Comparison of ENCODE assay signal across 1 cellular context in the genomic region with DNA sequence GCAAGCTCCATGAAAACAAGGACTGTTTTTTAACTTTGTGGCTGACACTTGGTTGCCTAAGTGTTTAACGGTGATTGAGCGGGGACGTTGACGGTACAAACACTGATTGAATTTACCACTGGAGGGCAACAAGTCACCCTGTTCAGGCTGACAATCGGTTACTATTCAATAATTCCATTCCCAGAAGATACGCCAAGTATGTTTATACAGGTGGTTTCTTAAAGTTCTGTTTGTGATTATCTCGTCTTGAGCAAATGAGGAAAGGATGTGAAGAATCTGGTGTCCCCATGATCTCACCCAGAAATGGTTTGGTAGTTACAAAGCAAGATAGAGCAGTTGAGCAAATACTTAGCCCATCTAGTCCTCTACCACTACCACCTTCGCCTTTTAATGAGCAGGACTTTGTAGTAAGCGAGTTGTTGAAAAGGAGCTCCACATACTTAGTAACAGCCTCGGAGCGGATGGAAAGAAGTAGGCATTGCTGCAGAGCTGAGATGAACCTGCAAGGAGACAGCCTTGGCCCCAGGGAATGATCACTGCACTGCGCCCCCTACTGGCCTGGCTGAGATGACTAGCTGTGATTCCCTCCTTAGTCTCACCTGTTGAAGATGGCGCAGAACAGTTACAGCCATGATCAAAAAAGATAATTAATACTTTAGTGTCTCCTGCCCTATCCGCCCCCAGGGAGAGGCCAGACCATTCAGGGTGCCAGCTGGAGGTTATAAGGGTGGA.
TF ChIP-seq lines count a peak whose summit lies in the region.

No MANE protein-coding gene starts in this region.

TF ChIP-seq in K562, 482 proteins besides CTCF, POLR2A, EP300 and RAD21 (continued from another document and continues in another):
- TF ChIP-seq, protein P1, sequence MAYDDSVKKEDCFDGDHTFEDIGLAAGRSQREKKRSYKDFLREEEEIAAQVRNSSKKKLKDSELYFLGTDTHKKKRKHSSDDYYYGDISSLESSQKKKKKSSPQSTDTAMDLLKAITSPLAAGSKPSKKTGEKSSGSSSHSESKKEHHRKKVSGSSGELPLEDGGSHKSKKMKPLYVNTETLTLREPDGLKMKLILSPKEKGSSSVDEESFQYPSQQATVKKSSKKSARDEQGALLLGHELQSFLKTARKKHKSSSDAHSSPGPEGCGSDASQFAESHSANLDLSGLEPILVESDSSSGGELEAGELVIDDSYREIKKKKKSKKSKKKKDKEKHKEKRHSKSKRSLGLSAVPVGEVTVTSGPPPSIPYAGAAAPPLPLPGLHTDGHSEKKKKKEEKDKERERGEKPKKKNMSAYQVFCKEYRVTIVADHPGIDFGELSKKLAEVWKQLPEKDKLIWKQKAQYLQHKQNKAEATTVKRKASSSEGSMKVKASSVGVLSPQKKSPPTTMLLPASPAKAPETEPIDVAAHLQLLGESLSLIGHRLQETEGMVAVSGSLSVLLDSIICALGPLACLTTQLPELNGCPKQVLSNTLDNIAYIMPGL (CRISPR knock-in tag; IDR thresholded peaks at IDR 0.05) = no peak
- TF ChIP-seq MTA2 (IDR thresholded peaks at IDR 0.05; ENCODE audit: low read depth) = no peak
- no peak for TF ChIP-seq PHB (CRISPR knock-in tag; IDR thresholded peaks at IDR 0.05)
- peak; percentile 54 to 84; a peak in 2 of 4 replicates for TF ChIP-seq RCOR1 (IDR thresholded peaks at IDR 0.05; ENCODE audit: borderline replicate concordance in 1 of 2, low read depth in 2 of 2, low read length in 2 of 2)
- TF ChIP-seq ZNF764 (CRISPR knock-in tag; IDR thresholded peaks at IDR 0.05; ENCODE audit: low read depth) = no peak
- no peak for TF ChIP-seq NFATC3 (IDR thresholded peaks at IDR 0.05)
- no peak for TF ChIP-seq SMAD1 (IDR thresholded peaks at IDR 0.05; ENCODE audit: low read depth, low read length, partially characterized antibody)
- TF ChIP-seq GATAD2B (IDR thresholded peaks at IDR 0.05; ENCODE audit: borderline replicate concordance) = no peak
- TF ChIP-seq, protein P2, sequence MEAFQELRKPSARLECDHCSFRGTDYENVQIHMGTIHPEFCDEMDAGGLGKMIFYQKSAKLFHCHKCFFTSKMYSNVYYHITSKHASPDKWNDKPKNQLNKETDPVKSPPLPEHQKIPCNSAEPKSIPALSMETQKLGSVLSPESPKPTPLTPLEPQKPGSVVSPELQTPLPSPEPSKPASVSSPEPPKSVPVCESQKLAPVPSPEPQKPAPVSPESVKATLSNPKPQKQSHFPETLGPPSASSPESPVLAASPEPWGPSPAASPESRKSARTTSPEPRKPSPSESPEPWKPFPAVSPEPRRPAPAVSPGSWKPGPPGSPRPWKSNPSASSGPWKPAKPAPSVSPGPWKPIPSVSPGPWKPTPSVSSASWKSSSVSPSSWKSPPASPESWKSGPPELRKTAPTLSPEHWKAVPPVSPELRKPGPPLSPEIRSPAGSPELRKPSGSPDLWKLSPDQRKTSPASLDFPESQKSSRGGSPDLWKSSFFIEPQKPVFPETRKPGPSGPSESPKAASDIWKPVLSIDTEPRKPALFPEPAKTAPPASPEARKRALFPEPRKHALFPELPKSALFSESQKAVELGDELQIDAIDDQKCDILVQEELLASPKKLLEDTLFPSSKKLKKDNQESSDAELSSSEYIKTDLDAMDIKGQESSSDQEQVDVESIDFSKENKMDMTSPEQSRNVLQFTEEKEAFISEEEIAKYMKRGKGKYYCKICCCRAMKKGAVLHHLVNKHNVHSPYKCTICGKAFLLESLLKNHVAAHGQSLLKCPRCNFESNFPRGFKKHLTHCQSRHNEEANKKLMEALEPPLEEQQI (IDR thresholded peaks at IDR 0.05) = no peak
- TF ChIP-seq ZNF644 (tag; IDR thresholded peaks at IDR 0.05; ENCODE audit: low read depth) = no peak
- TF ChIP-seq HNRNPL (IDR thresholded peaks at IDR 0.05; ENCODE audit: low read depth, low read length) = no peak
- TF ChIP-seq SAFB (IDR thresholded peaks at IDR 0.05; ENCODE audit: borderline replicate concordance, low read depth, low read length) = no peak
- no peak for TF ChIP-seq TAF1 (IDR thresholded peaks at IDR 0.05; ENCODE audit: control insufficient read depth, extremely low read depth, insufficient read depth, low read length, severe bottlenecking)
- TF ChIP-seq, protein P3, sequence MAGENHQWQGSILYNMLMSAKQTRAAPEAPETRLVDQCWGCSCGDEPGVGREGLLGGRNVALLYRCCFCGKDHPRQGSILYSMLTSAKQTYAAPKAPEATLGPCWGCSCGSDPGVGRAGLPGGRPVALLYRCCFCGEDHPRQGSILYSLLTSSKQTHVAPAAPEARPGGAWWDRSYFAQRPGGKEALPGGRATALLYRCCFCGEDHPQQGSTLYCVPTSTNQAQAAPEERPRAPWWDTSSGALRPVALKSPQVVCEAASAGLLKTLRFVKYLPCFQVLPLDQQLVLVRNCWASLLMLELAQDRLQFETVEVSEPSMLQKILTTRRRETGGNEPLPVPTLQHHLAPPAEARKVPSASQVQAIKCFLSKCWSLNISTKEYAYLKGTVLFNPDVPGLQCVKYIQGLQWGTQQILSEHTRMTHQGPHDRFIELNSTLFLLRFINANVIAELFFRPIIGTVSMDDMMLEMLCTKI (IDR thresholded peaks at IDR 0.05; ENCODE audit: partially characterized antibody) = no peak
- no peak for TF ChIP-seq KLF6 (CRISPR knock-in tag; IDR thresholded peaks at IDR 0.05; ENCODE audit: borderline replicate concordance)
- no peak for TF ChIP-seq SIX5 (IDR thresholded peaks at IDR 0.05; ENCODE audit: borderline replicate concordance in 1 of 2, insufficient read depth in 1 of 2, low read depth in 1 of 2, low read length in 2 of 2)
- 0 out of 2 replicates have a peak, but pooled peaks have one; percentile 45 for TF ChIP-seq HDAC2 (IDR thresholded peaks at IDR 0.05)
- TF ChIP-seq DDX20 (tag; IDR thresholded peaks at IDR 0.05; ENCODE audit: low read depth) = no peak
- no peak for TF ChIP-seq CCNT2 (IDR thresholded peaks at IDR 0.05; ENCODE audit: borderline replicate concordance, extremely low read depth, insufficient read length, low read depth, low read length)
- TF ChIP-seq, protein P4, sequence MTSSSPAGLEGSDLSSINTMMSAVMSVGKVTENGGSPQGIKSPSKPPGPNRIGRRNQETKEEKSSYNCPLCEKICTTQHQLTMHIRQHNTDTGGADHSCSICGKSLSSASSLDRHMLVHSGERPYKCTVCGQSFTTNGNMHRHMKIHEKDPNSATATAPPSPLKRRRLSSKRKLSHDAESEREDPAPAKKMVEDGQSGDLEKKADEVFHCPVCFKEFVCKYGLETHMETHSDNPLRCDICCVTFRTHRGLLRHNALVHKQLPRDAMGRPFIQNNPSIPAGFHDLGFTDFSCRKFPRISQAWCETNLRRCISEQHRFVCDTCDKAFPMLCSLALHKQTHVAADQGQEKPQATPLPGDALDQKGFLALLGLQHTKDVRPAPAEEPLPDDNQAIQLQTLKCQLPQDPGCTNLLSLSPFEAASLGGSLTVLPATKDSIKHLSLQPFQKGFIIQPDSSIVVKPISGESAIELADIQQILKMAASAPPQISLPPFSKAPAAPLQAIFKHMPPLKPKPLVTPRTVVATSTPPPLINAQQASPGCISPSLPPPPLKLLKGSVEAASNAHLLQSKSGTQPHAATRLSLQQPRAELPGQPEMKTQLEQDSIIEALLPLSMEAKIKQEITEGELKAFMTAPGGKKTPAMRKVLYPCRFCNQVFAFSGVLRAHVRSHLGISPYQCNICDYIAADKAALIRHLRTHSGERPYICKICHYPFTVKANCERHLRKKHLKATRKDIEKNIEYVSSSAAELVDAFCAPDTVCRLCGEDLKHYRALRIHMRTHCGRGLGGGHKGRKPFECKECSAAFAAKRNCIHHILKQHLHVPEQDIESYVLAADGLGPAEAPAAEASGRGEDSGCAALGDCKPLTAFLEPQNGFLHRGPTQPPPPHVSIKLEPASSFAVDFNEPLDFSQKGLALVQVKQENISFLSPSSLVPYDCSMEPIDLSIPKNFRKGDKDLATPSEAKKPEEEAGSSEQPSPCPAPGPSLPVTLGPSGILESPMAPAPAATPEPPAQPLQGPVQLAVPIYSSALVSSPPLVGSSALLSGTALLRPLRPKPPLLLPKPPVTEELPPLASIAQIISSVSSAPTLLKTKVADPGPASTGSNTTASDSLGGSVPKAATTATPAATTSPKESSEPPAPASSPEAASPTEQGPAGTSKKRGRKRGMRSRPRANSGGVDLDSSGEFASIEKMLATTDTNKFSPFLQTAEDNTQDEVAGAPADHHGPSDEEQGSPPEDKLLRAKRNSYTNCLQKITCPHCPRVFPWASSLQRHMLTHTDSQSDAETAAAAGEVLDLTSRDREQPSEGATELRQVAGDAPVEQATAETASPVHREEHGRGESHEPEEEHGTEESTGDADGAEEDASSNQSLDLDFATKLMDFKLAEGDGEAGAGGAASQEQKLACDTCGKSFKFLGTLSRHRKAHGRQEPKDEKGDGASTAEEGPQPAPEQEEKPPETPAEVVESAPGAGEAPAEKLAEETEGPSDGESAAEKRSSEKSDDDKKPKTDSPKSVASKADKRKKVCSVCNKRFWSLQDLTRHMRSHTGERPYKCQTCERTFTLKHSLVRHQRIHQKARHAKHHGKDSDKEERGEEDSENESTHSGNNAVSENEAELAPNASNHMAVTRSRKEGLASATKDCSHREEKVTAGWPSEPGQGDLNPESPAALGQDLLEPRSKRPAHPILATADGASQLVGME (CRISPR knock-in tag; IDR thresholded peaks at IDR 0.05) = 0 out of 2 replicates have a peak, but pooled peaks have one; percentile 27
- TF ChIP-seq, protein P5, sequence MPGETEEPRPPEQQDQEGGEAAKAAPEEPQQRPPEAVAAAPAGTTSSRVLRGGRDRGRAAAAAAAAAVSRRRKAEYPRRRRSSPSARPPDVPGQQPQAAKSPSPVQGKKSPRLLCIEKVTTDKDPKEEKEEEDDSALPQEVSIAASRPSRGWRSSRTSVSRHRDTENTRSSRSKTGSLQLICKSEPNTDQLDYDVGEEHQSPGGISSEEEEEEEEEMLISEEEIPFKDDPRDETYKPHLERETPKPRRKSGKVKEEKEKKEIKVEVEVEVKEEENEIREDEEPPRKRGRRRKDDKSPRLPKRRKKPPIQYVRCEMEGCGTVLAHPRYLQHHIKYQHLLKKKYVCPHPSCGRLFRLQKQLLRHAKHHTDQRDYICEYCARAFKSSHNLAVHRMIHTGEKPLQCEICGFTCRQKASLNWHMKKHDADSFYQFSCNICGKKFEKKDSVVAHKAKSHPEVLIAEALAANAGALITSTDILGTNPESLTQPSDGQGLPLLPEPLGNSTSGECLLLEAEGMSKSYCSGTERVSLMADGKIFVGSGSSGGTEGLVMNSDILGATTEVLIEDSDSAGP (CRISPR knock-in tag; IDR thresholded peaks at IDR 0.05) = no peak
- TF ChIP-seq ZNF274 (IDR thresholded peaks at IDR 0.05; ENCODE audit: borderline replicate concordance, low read depth, low read length) = no peak
- no peak for TF ChIP-seq ASH1L (IDR thresholded peaks at IDR 0.05; ENCODE audit: borderline replicate concordance, low read depth, partially characterized antibody)
- TF ChIP-seq, protein P6, sequence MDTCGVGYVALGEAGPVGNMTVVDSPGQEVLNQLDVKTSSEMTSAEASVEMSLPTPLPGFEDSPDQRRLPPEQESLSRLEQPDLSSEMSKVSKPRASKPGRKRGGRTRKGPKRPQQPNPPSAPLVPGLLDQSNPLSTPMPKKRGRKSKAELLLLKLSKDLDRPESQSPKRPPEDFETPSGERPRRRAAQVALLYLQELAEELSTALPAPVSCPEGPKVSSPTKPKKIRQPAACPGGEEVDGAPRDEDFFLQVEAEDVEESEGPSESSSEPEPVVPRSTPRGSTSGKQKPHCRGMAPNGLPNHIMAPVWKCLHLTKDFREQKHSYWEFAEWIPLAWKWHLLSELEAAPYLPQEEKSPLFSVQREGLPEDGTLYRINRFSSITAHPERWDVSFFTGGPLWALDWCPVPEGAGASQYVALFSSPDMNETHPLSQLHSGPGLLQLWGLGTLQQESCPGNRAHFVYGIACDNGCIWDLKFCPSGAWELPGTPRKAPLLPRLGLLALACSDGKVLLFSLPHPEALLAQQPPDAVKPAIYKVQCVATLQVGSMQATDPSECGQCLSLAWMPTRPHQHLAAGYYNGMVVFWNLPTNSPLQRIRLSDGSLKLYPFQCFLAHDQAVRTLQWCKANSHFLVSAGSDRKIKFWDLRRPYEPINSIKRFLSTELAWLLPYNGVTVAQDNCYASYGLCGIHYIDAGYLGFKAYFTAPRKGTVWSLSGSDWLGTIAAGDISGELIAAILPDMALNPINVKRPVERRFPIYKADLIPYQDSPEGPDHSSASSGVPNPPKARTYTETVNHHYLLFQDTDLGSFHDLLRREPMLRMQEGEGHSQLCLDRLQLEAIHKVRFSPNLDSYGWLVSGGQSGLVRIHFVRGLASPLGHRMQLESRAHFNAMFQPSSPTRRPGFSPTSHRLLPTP (IDR thresholded peaks at IDR 0.05; ENCODE audit: borderline replicate concordance, extremely low read depth, insufficient read length) = no peak
- TF ChIP-seq ZC3H11A (IDR thresholded peaks at IDR 0.05; ENCODE audit: low read depth, low read length) = no peak
- no peak for TF ChIP-seq IFI16 (CRISPR knock-in tag; IDR thresholded peaks at IDR 0.05)
- no peak for TF ChIP-seq MCM2 (IDR thresholded peaks at IDR 0.05; ENCODE audit: low read depth)
- TF ChIP-seq RBFOX2 (IDR thresholded peaks at IDR 0.05; ENCODE audit: low read depth, low read length) = no peak
- no peak for TF ChIP-seq TFAM (CRISPR knock-in tag; conservative IDR thresholded peaks at IDR 0.05)
- TF ChIP-seq, protein P7, sequence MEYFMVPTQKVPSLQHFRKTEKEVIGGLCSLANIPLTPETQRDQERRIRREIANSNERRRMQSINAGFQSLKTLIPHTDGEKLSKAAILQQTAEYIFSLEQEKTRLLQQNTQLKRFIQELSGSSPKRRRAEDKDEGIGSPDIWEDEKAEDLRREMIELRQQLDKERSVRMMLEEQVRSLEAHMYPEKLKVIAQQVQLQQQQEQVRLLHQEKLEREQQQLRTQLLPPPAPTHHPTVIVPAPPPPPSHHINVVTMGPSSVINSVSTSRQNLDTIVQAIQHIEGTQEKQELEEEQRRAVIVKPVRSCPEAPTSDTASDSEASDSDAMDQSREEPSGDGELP (CRISPR knock-in tag; IDR thresholded peaks at IDR 0.05; ENCODE audit: borderline replicate concordance) = peak; percentile 71; the same call in 1 of the 2 replicates
- TF ChIP-seq RBBP5 (IDR thresholded peaks at IDR 0.05; ENCODE audit: borderline replicate concordance, insufficient read depth, low read length, poor library complexity, severe bottlenecking) = no peak
- TF ChIP-seq, protein P8, sequence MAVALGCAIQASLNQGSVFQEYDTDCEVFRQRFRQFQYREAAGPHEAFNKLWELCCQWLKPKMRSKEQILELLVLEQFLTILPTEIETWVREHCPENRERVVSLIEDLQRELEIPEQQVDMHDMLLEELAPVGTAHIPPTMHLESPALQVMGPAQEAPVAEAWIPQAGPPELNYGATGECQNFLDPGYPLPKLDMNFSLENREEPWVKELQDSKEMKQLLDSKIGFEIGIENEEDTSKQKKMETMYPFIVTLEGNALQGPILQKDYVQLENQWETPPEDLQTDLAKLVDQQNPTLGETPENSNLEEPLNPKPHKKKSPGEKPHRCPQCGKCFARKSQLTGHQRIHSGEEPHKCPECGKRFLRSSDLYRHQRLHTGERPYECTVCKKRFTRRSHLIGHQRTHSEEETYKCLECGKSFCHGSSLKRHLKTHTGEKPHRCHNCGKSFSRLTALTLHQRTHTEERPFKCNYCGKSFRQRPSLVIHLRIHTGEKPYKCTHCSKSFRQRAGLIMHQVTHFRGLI (CRISPR knock-in tag; IDR thresholded peaks at IDR 0.05) = no peak
- TF ChIP-seq COPS2 (conservative IDR thresholded peaks at IDR 0.05) = no peak
- no peak for TF ChIP-seq ZNF184 (CRISPR knock-in tag; IDR thresholded peaks at IDR 0.05)
- no peak; the same call in 1 of the 2 replicates for TF ChIP-seq SMARCA4 (IDR thresholded peaks at IDR 0.05)
- no peak for TF ChIP-seq HNRNPLL (IDR thresholded peaks at IDR 0.05; ENCODE audit: low read depth, low read length, poor library complexity, severe bottlenecking)
